Comparison of ENCODE assay signal across 8 cellular contexts in the genomic region with DNA sequence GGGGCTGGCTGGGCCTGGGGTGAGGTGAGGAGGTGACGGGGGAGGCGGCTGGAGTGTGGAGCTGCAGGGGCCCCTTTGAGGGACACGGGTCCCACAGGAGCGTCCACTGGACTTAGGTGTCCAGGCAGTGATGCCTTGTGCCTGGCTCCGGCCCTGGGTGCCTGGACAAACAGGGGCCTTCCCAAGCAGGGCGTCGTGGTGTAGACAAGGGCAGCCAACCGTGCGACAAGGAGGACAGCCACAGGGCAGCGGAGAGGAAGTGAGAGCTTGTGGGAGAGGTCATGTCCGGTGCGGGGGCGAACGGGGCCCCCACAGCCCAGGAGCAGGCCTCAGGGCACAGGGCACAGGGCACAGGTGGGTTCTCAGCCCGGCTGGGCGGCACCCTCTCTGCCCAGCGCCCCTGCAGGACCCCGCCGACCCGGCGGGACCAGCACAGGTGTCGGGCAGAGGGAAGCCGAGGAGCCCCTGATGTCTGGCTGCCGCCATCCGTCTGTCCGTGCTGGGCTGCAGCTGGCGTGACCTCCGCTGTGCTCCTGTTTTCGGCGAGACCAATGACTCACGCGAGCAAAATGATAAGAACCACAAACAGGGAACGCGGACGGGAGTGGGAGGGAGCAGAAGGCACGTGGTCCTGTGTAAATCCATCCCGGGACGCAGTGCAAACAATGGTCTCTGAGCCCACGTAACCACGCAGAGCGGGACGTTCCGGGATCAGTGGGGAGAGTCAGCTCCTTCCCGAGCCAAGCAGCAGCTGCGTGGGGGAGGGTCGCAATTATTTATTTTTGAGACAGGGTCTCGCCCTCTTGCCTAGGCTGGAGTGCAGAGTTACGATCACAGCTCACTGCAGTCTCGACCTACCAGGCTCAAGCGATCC. TPM values are rescaled to one million over a fixed set of nuclear protein-coding genes. Genes with fewer than 3 reads are reported as not detected.
A peak's percentile ranks its signal among the peaks of the same experiment; 100 is the strongest.
DNase-seq lines count a peak whose midpoint lies in the region; ATAC-seq and TF ChIP-seq lines count a peak whose summit lies in the region.

No MANE protein-coding gene starts in this region.

- in situ Hi-C loops in astrocyte of the cerebellum (cut with HindIII; ENCODE audit: low sequenced_read_pairs), result loop anchor here (5.0 kb wide), 1 partner anchor 103 kb away; no protein-coding TSS in a partner anchor

- peak overlapping the region; percentile 18 for H3K9ac ChIP-seq in mucosa of stomach (ENCODE audit: low read length)

- H3K27me3 Mint-ChIP-seq in activated T-cell treated with anti-CD3 and anti-CD28 coated beads, Interleukin-2, amount 50 U/mL, for 24 hours, result peaks cover 14% of the 10 kb centered on the region

- no peaks in the 10 kb centered on the region for H3K36me3 ChIP-seq in mucosa of stomach (ENCODE audit: control insufficient read depth, insufficient read depth, low read length)

- TF ChIP-seq CTCF in AG04450 (IDR thresholded peaks at IDR 0.05; ENCODE audit: low read depth, low read length) (no peak), astrocyte of the cerebellum (IDR thresholded peaks at IDR 0.05; ENCODE audit: low read depth, low read length, missing control alignments) (no peak)

- no peak overlapping the region for H3K27ac Mint-ChIP-seq in activated T-cell treated with anti-CD3 and anti-CD28 coated beads, Interleukin-2, amount 50 U/mL, for 24 hours

- POLR2A ChIA-PET in AG04450 (lab: Yijun Ruan, JAX), result interaction anchor here (0.8 to 1.0 kb wide), 2 partner anchors 13 to 22 kb away, joined by 3 to 4 read pairs; no protein-coding TSS in a partner anchor

- peak overlapping the region; percentile 25; the same call in 1 of the 2 replicates for H3K4me3 ChIP-seq in AG04450 (ENCODE audit: low read depth, low read length)
- no peak overlapping the region for H3K4me3 ChIP-seq in astrocyte of the cerebellum (ENCODE audit: low read depth, low read length)
- H3K4me3 ChIP-seq in mucosa of stomach (ENCODE audit: low read length), result peak overlapping the region; percentile 31

- H3K9me3 Mint-ChIP-seq in activated T-cell treated with anti-CD3 and anti-CD28 coated beads, Interleukin-2, amount 50 U/mL, for 24 hours, result no peaks in the 10 kb centered on the region

- H3K4me1 ChIP-seq in mucosa of stomach (ENCODE audit: control insufficient read depth, insufficient read depth, low read length), result peaks cover 30% of the 10 kb centered on the region

- no peaks in the 10 kb centered on the region; the same call in 1 of the 2 replicates for H3K9me3 ChIP-seq in AG04450 (ENCODE audit: control insufficient read depth, insufficient read depth, low read length)
- no peaks in the 10 kb centered on the region for H3K9me3 ChIP-seq in mucosa of stomach (ENCODE audit: control insufficient read depth, low read length)

- no peak overlapping the region for H3K4me3 Mint-ChIP-seq in activated T-cell treated with anti-CD3 and anti-CD28 coated beads, Interleukin-2, amount 50 U/mL, for 24 hours

- H3K27ac ChIP-seq in AG04450 (ENCODE audit: low read depth, low read length), result peak overlapping the region; percentile 61

- ATAC-seq in GM19328 (IDR thresholded peaks at IDR 0.05; ENCODE audit: unreplicated experiment), result peak; percentile 71
- peak; percentile 66 for ATAC-seq in HG03460 (IDR thresholded peaks at IDR 0.05; ENCODE audit: unreplicated experiment)

- H3K4me1 Mint-ChIP-seq in activated T-cell treated with anti-CD3 and anti-CD28 coated beads, Interleukin-2, amount 50 U/mL, for 24 hours (ENCODE audit: low read depth), result no peaks in the 10 kb centered on the region

- no peaks in the 10 kb centered on the region for H3K36me3 Mint-ChIP-seq in activated T-cell treated with anti-CD3 and anti-CD28 coated beads, Interleukin-2, amount 50 U/mL, for 24 hours (ENCODE audit: low read depth)

- DNase-seq in AG04450 (ENCODE audit: low read depth, low spot score), result peak; percentile 81
- DNase-seq in astrocyte of the cerebellum (ENCODE audit: low read depth), result peak; percentile 53
- no peak for DNase-seq in NCI-H2171 treated with DMSO at 0.1 percent for 48 hours (lab: John Stamatoyannopoulos, UW)
- no peak for DNase-seq in activated T-cell treated with anti-CD3 and anti-CD28 coated beads, Interleukin-2, amount 50 U/mL, for 24 hours
- DNase-seq in NCI-H128 (lab: John Stamatoyannopoulos, UW; ENCODE audit: unreplicated experiment), result no peak

- CTCF ChIA-PET in AG04450 (lab: Charles Lee), result interaction anchor here (1.0 to 1.6 kb wide), 3 partner anchors 9 to 51 kb away, joined by 3 to 5 read pairs (median 3); no protein-coding TSS in a partner anchor

- H3K27me3 ChIP-seq in AG04450 (ENCODE audit: control insufficient read depth, insufficient read depth, low read length) (no peaks in the 10 kb centered on the region), mucosa of stomach (ENCODE audit: control insufficient read depth, insufficient read depth, low read length) (peaks cover 2% of the 10 kb centered on the region)

RNA-seq across cellular contexts. Expression of gene A4GALT, which starts 49.1 kb away (rescaled TPM):
- 1.8 and 2.7 TPM in 2 replicates for polyA plus RNA-seq in AG04450 (2011; rRNA removed)
- 3.3 and 4.2 TPM in 2 replicates for polyA minus RNA-seq in AG04450 (2011; rRNA and poly(A)+ RNA removed)

Comparison
In these comparisons a context has a peak if more than half of its experiments do, and no peak if none do; other contexts are left out.
1. DNase-seq: peak in AG04450 (single experiment) and astrocyte of the cerebellum (single experiment); none in NCI-H2171 treated with DMSO at 0.1 percent for 48 hours (single experiment), activated T-cell treated with anti-CD3 and anti-CD28 coated beads, Interleukin-2, amount 50 U/mL, for 24 hours (single experiment) and NCI-H128 (single experiment).